17 cellular contexts compared by ENCODE assay signal in the genomic region with DNA sequence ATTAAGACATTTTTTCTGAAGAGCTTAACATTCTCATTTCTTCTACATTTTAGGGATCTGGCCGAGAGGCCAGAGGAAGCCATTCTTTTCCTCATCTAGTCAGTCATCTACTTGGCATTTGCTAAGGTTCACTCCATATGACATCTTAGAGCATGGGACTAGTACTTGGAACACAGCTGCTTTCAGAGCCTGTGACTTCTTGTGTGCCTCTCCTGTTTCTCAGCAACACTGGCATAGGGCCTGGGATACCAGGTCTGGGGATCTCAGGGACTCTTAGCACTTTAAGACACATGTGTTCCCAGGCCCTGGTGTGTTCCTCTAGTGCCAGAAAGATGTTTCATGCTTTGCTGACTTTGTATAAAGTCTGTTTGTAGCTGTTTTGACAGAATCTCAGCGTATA. TPM values are rescaled to one million over a fixed set of nuclear protein-coding genes. Genes with fewer than 3 reads are reported as not detected.
"Had no signal": no experiment of that assay in that cellular context is flagged by ENCODE, and none has a peak within 500 bp of the region (broad histone marks: within the 10 kb centered on the region; RNA-seq: fewer than 3 reads in every experiment).

No MANE protein-coding gene starts in this region.

- FAIRE-seq: keratinocyte had no signal

- H3K4me3 Mint-ChIP-seq: activated CD8-positive, alpha-beta T cell treated with anti-CD3 and anti-CD28 coated beads, Interleukin-2, amount 10 ng/mL, durations not matched to agents 7 days and 5 days; activated naive CD4-positive, alpha-beta T cell treated with anti-CD3 and anti-CD28 coated beads for 36 hours; T-helper 1 cell treated with Interleukin-12 subunit alpha and Interleukin-12 subunit beta and Interleukin-4 antibody, amounts not matched to agents 30 μg/mL and 1 μg/mL, for 36 hours; WTC11 had no signal

- H3K27ac ChIP-seq: foreskin keratinocyte, left ventricle myocardium inferior, neutrophil had no signal

- H3K27ac Mint-ChIP-seq: activated CD8-positive, alpha-beta T cell treated with anti-CD3 and anti-CD28 coated beads, Interleukin-2, amount 10 ng/mL, durations not matched to agents 7 days and 5 days; activated naive CD4-positive, alpha-beta T cell treated with anti-CD3 and anti-CD28 coated beads for 36 hours; T-helper 1 cell treated with Interleukin-12 subunit alpha and Interleukin-12 subunit beta and Interleukin-4 antibody, amounts not matched to agents 30 μg/mL and 1 μg/mL, for 36 hours; WTC11 had no signal

- H3K27me3 ChIP-seq: foreskin keratinocyte, neutrophil, sigmoid colon, suprapubic skin had no signal

- H3K36me3 ChIP-seq: left ventricle myocardium inferior, neutrophil, sigmoid colon, suprapubic skin had no signal

- H3K9me3 ChIP-seq: left ventricle myocardium inferior, neutrophil, sigmoid colon, suprapubic skin had no signal

- H3K4me1 ChIP-seq: foreskin keratinocyte, left ventricle myocardium inferior, suprapubic skin had no signal

- H3K4me3 ChIP-seq: left ventricle myocardium inferior, sigmoid colon, suprapubic skin had no signal

- H3K4me1 Mint-ChIP-seq: WTC11 had no signal

- DNase-seq: activated CD4-positive, alpha-beta T cell treated with anti-CD3 and anti-CD28 coated beads for 48 hours; activated CD8-positive, alpha-beta T cell treated with anti-CD3 and anti-CD28 coated beads, Interleukin-2, amount 10 ng/mL, durations not matched to agents 7 days and 5 days; activated naive CD4-positive, alpha-beta T cell treated with anti-CD3 and anti-CD28 coated beads for 36 hours; cerebellar nuclear complex; foreskin keratinocyte; head of caudate nucleus; left ventricle myocardium inferior; posterior cingulate gyrus; sigmoid colon; stimulated activated CD4-positive, alpha-beta T cell treated with anti-CD3 and anti-CD28 coated beads, Interleukin-12 subunit alpha, Interleukin-12 subunit beta, amount 100 ng/mL, for 4 hours; stimulated activated naive CD4-positive, alpha-beta T cell had no signal

- H3K9me3 Mint-ChIP-seq: activated naive CD4-positive, alpha-beta T cell treated with anti-CD3 and anti-CD28 coated beads for 36 hours; T-helper 1 cell treated with Interleukin-12 subunit alpha and Interleukin-12 subunit beta and Interleukin-4 antibody, amounts not matched to agents 30 μg/mL and 1 μg/mL, for 36 hours; WTC11 had no signal

- ATAC-seq: activated CD8-positive, alpha-beta T cell treated with anti-CD3 and anti-CD28 coated beads, Interleukin-2, amount 10 ng/mL, durations not matched to agents 7 days and 5 days; foreskin keratinocyte; SK-N-SH treated with all-trans-retinoic acid at 6 μM for 48 hours; WTC11 had no signal

RNA-seq across cellular contexts. Expression of gene PLP1, which starts 7.3 kb away (rescaled TPM):
- total RNA-seq: activated CD8-positive, alpha-beta T cell treated with anti-CD3 and anti-CD28 coated beads, Interleukin-2, amount 10 ng/mL, durations not matched to agents 7 days and 5 days; activated naive CD4-positive, alpha-beta T cell treated with anti-CD3 and anti-CD28 coated beads for 36 hours; foreskin keratinocyte had no signal
